ENCODE assay signal across 1 cellular context in the genomic region with DNA sequence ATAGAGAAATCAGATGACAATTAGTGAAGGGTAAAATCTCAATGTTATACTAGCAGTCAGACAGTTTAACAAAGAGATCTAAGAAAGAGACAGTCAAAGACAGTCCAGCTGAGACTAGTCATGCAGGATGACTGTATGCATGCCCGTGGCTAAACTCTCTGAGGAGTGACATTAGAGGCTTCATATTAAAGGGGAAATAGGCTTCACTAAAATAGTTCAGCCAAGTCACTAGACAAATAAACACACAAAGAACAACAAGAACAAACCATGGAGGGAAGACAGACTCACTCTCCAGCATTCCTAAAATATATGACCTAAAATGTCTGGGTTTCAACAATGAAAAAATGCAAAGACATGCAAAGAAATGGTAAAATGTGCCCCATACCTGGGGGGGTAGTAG.
TF ChIP-seq lines count a peak whose summit lies in the region.

No MANE protein-coding gene starts in this region.

TF ChIP-seq in IMR-90, 13 proteins besides CTCF, POLR2A, EP300 and RAD21 (continued from another document):
- no peak for TF ChIP-seq SMC3 (IDR thresholded peaks at IDR 0.05; ENCODE audit: low read depth, low read length)
